Comparison of ENCODE assay signal across 8 cellular contexts in genomic region chr2:68466361-68466777, GRCh38. TPM values are rescaled to one million over a fixed set of nuclear protein-coding genes. Genes with fewer than 3 reads are reported as not detected.
A peak's percentile ranks its signal among the peaks of the same experiment; 100 is the strongest.
DNase-seq lines count a peak whose midpoint lies in the region; ATAC-seq, FAIRE-seq and TF ChIP-seq lines count a peak whose summit lies in the region.

No MANE protein-coding gene starts in this region.

- TF ChIP-seq CTCF in OCI-LY1 (IDR thresholded peaks at IDR 0.05; ENCODE audit: low read length) (no peak), D721Med (IDR thresholded peaks at IDR 0.05; ENCODE audit: insufficient read depth, missing control alignments) (no peak)

- DNase-seq in activated T-cell treated with anti-CD3 and anti-CD28 coated beads, Interleukin-2, amount 50 U/mL, for 72 hours: peak; percentile 69 to 82
- DNase-seq in fibroblast of the conjunctiva (ENCODE audit: low read depth): peak; percentile 20
- DNase-seq in putamen (ENCODE audit: low spot score): peak; percentile 25
- DNase-seq in D721Med (ENCODE audit: insufficient read length, low spot score): no peak
- DNase-seq in mesenteric fat pad (ENCODE audit: low spot score): no peak
- no peak for DNase-seq in D341Med (ENCODE audit: low spot score)

- peaks cover 2 to 4% of the 10 kb centered on the region in 2 donors for H3K36me3 Mint-ChIP-seq in activated T-cell treated with anti-CD3 and anti-CD28 coated beads, Interleukin-2, amount 50 U/mL, for 72 hours (ENCODE audit: insufficient read depth in 2 of 2)

- H3K27ac Mint-ChIP-seq in activated T-cell treated with anti-CD3 and anti-CD28 coated beads, Interleukin-2, amount 50 U/mL, for 72 hours: peak overlapping the region; percentile 97

- no peaks in the 10 kb centered on the region for H3K9me3 ChIP-seq in ES-I3 (ENCODE audit: control insufficient read depth, insufficient read depth, low read length)
- no peaks in the 10 kb centered on the region for H3K9me3 ChIP-seq in OCI-LY1 (ENCODE audit: low read length)

- no peaks in the 10 kb centered on the region for H4K20me1 ChIP-seq in OCI-LY1 (ENCODE audit: insufficient read depth, low read length)

- no peaks in the 10 kb centered on the region for H3K27me3 Mint-ChIP-seq in activated T-cell treated with anti-CD3 and anti-CD28 coated beads, Interleukin-2, amount 50 U/mL, for 72 hours (ENCODE audit: low read depth)

- ATAC-seq in activated T-cell treated with anti-CD3 and anti-CD28 coated beads, Interleukin-2, amount 50 U/mL, for 72 hours (replicated peaks in 1 of 2): peak; percentile 26 to 36

- H3K4me1 ChIP-seq in ES-I3 (ENCODE audit: insufficient read depth, low read length) (no peaks in the 10 kb centered on the region; the same call in none of the 2 replicates), OCI-LY1 (ENCODE audit: insufficient read depth, low read length, severe bottlenecking) (peaks cover 34% of the 10 kb centered on the region)

- no peaks in the 10 kb centered on the region for H3K9me2 ChIP-seq in OCI-LY1 (ENCODE audit: low read depth, low read length)

- H3K9ac ChIP-seq in ES-I3 (ENCODE audit: low read depth, low read length): peak overlapping the region; percentile 89
- peak overlapping the region; percentile 74 for H3K9ac ChIP-seq in OCI-LY1 (ENCODE audit: low read length)

- peak overlapping the region; percentile 98 to 99 for H3K4me3 Mint-ChIP-seq in activated T-cell treated with anti-CD3 and anti-CD28 coated beads, Interleukin-2, amount 50 U/mL, for 72 hours

- H3K36me3 ChIP-seq in ES-I3 (ENCODE audit: insufficient read depth, low read length): no peaks in the 10 kb centered on the region
- H3K36me3 ChIP-seq in OCI-LY1 (ENCODE audit: insufficient read depth, low read length): no peaks in the 10 kb centered on the region

- no peak for FAIRE-seq in D721Med (lab: Jason Lieb, UNC)

- H2AFZ ChIP-seq in OCI-LY1 (ENCODE audit: low read length): no peak overlapping the region

- H3K27ac ChIP-seq in OCI-LY1 (ENCODE audit: low read depth, low read length, poor library complexity, severe bottlenecking): peak overlapping the region; percentile 41

- H3K4me2 ChIP-seq in OCI-LY1 (ENCODE audit: low read length): peak overlapping the region; percentile 72

- no peaks in the 10 kb centered on the region for H3F3A ChIP-seq in OCI-LY1 (ENCODE audit: insufficient read depth, low read length)

- no peaks in the 10 kb centered on the region for H3K79me2 ChIP-seq in OCI-LY1 (ENCODE audit: insufficient read depth, low read length)

- no peaks in the 10 kb centered on the region for H3K9me3 Mint-ChIP-seq in activated T-cell treated with anti-CD3 and anti-CD28 coated beads, Interleukin-2, amount 50 U/mL, for 72 hours

- peak overlapping the region; percentile 81 for H3K4me3 ChIP-seq in OCI-LY1 (ENCODE audit: low read depth, low read length, poor library complexity, severe bottlenecking)

- H3K27me3 ChIP-seq in OCI-LY1 (ENCODE audit: insufficient read depth, low read length): no peaks in the 10 kb centered on the region

- H3K4me1 Mint-ChIP-seq in activated T-cell treated with anti-CD3 and anti-CD28 coated beads, Interleukin-2, amount 50 U/mL, for 72 hours (ENCODE audit: low read depth): peaks cover 47% of the 10 kb centered on the region

RNA-seq across cellular contexts. Expression of gene FBXO48, which starts 0.7 kb away (rescaled TPM):
- total RNA-seq in activated T-cell treated with anti-CD3 and anti-CD28 coated beads, Interleukin-2, amount 50 U/mL, for 72 hours: 1 to 10 TPM; 3.2 to 3.7 TPM
- total RNA-seq in mesenteric fat pad: 1.5 TPM

RNA-seq across cellular contexts. Expression of gene APLF, which starts 1.0 kb away (rescaled TPM):
- 1 to 10 TPM; 5.5 to 5.7 TPM for total RNA-seq in activated T-cell treated with anti-CD3 and anti-CD28 coated beads, Interleukin-2, amount 50 U/mL, for 72 hours
- total RNA-seq in mesenteric fat pad: 6.4 TPM

Comparison
In these comparisons a context has a peak if more than half of its experiments do, and no peak if none do; other contexts are left out.
1. DNase-seq: peak in activated T-cell treated with anti-CD3 and anti-CD28 coated beads, Interleukin-2, amount 50 U/mL, for 72 hours (2 of 2), fibroblast of the conjunctiva (single experiment) and putamen (single experiment); none in D721Med (single experiment), mesenteric fat pad (single experiment) and D341Med (single experiment).